34 cellular contexts compared by ENCODE assay signal in genomic region chr15:66950114-66950513, GRCh38.
"Had no signal": no experiment of that assay in that cellular context is flagged by ENCODE, and none has a peak within 500 bp of the region (broad histone marks: within the 10 kb centered on the region; RNA-seq: fewer than 3 reads in every experiment).

No MANE protein-coding gene starts in this region.

- H3K27me3 ChIP-seq: adrenal gland, body of pancreas, brain microvascular endothelial cell, breast epithelium had no signal

- DNase-seq: activated B cell treated with CpG ODN at 0.5 μM for 24 hours; activated CD4-positive, alpha-beta memory T cell treated with anti-CD3 and anti-CD28 coated beads, Interleukin-2, amount 10 ng/mL, durations not matched to agents 7 days and 5 days; activated CD4-positive, alpha-beta T cell treated with anti-CD3 and anti-CD28 coated beads for 1 hour; activated CD4-positive, alpha-beta T cell treated with anti-CD3 and anti-CD28 coated beads for 36 hours; activated CD4-positive, alpha-beta T cell treated with anti-CD3 and anti-CD28 coated beads for 48 hours; activated CD4-positive, alpha-beta T cell treated with anti-CD3 and anti-CD28 coated beads, Interleukin-2, amount 10 ng/mL, durations not matched to agents 7 days and 5 days; activated CD4-positive, alpha-beta T cell treated with anti-CD3 and anti-CD28 coated beads, Interleukin-2, amount 50 U/mL, for 48 hours; activated CD8-positive, alpha-beta memory T cell treated with anti-CD3 and anti-CD28 coated beads for 24 hours; activated CD8-positive, alpha-beta memory T cell treated with anti-CD3 and anti-CD28 coated beads, Interleukin-2, amount 10 ng/mL, durations not matched to agents 7 days and 5 days; activated CD8-positive, alpha-beta memory T cell treated with anti-CD3 and anti-CD28 coated beads, Interleukin-2, amount 50 U/mL, for 48 hours; activated CD8-positive, alpha-beta T cell treated with anti-CD3 and anti-CD28 coated beads, Interleukin-2, amount 10 ng/mL, durations not matched to agents 7 days and 5 days; activated effector memory CD4-positive, alpha-beta T cell treated with Interleukin-2 at 50 U/mL for 16 hours; activated gamma-delta T cell treated with Interleukin-2 at 50 U/mL for 16 hours; activated naive CD4-positive, alpha-beta T cell; activated naive CD4-positive, alpha-beta T cell treated with anti-CD3 and anti-CD28 coated beads for 36 hours; activated naive CD4-positive, alpha-beta T cell treated with anti-CD3 and anti-CD28 coated beads, Interleukin-2, amount 50 U/mL, for 16 hours; activated naive CD8-positive, alpha-beta T cell treated with anti-CD3 and anti-CD28 coated beads for 36 hours; activated T-cell treated with anti-CD3 and anti-CD28 coated beads, Interleukin-2, amount 50 U/mL, for 24 hours; activated T-cell treated with anti-CD3 and anti-CD28 coated beads, Interleukin-2, amount 50 U/mL, for 48 hours; amniotic stem cell; aorta; body of pancreas; brain microvascular endothelial cell; central memory CD4-positive, alpha-beta T cell; T-helper 1 cell; T-helper 2 cell; T-helper 9 cell had no signal

- H3K4me3 ChIP-seq: adrenal gland, body of pancreas, breast epithelium had no signal

- H3K4me3 Mint-ChIP-seq: activated B cell treated with CpG ODN at 0.5 μM for 24 hours; activated CD4-positive, alpha-beta memory T cell treated with anti-CD3 and anti-CD28 coated beads, Interleukin-2, amount 10 ng/mL, durations not matched to agents 7 days and 5 days; activated CD4-positive, alpha-beta T cell treated with anti-CD3 and anti-CD28 coated beads for 36 hours; activated CD4-positive, alpha-beta T cell treated with anti-CD3 and anti-CD28 coated beads, Interleukin-2, amount 10 ng/mL, durations not matched to agents 7 days and 5 days; activated CD8-positive, alpha-beta memory T cell treated with anti-CD3 and anti-CD28 coated beads, Interleukin-2, amount 10 ng/mL, durations not matched to agents 7 days and 5 days; activated CD8-positive, alpha-beta T cell treated with anti-CD3 and anti-CD28 coated beads, Interleukin-2, amount 10 ng/mL, durations not matched to agents 7 days and 5 days; activated naive CD4-positive, alpha-beta T cell treated with anti-CD3 and anti-CD28 coated beads for 36 hours; activated naive CD8-positive, alpha-beta T cell treated with anti-CD3 and anti-CD28 coated beads for 36 hours; activated T-cell treated with anti-CD3 and anti-CD28 coated beads, Interleukin-2, amount 50 U/mL, for 24 hours; T-helper 1 cell treated with Interleukin-12 subunit alpha and Interleukin-12 subunit beta and Interleukin-4 antibody, amounts not matched to agents 30 μg/mL and 1 μg/mL, for 36 hours; T-helper 2 cell treated with Interferon-gamma antibody and Interleukin-4, amounts not matched to agents 5 μg/mL and 100 μg/mL, for 36 hours had no signal

- H3K36me3 Mint-ChIP-seq: activated CD8-positive, alpha-beta memory T cell treated with anti-CD3 and anti-CD28 coated beads, Interleukin-2, amount 10 ng/mL, durations not matched to agents 7 days and 5 days; activated naive CD4-positive, alpha-beta T cell treated with anti-CD3 and anti-CD28 coated beads, Interleukin-2, amount 50 U/mL, for 72 hours; activated naive CD8-positive, alpha-beta T cell treated with anti-CD3 and anti-CD28 coated beads for 36 hours had no signal

- H3K4me1 ChIP-seq: adrenal gland, body of pancreas, breast epithelium had no signal

- H3K9me3 Mint-ChIP-seq: activated B cell treated with CpG ODN at 0.5 μM for 24 hours; activated CD4-positive, alpha-beta memory T cell treated with anti-CD3 and anti-CD28 coated beads, Interleukin-2, amount 10 ng/mL, durations not matched to agents 7 days and 5 days; activated CD4-positive, alpha-beta T cell treated with anti-CD3 and anti-CD28 coated beads, Interleukin-2, amount 10 ng/mL, durations not matched to agents 7 days and 5 days; activated naive CD4-positive, alpha-beta T cell treated with anti-CD3 and anti-CD28 coated beads for 36 hours; activated naive CD4-positive, alpha-beta T cell treated with anti-CD3 and anti-CD28 coated beads, Interleukin-2, amount 50 U/mL, for 72 hours; activated naive CD8-positive, alpha-beta T cell treated with anti-CD3 and anti-CD28 coated beads for 36 hours; activated T-cell treated with anti-CD3 and anti-CD28 coated beads, Interleukin-2, amount 50 U/mL, for 24 hours; activated T-helper 2 cell treated with anti-CD3 and anti-CD28 coated beads, Interferon-gamma antibody, Interleukin-2, Interleukin-4, amounts not matched to agents 10 μg/mL and 5 μg/mL and 100 μg/mL, durations not matched to agents 14 hours and 24 hours and 36 hours; T-helper 1 cell treated with Interleukin-12 subunit alpha and Interleukin-12 subunit beta and Interleukin-4 antibody, amounts not matched to agents 30 μg/mL and 1 μg/mL, for 36 hours; T-helper 2 cell treated with Interferon-gamma antibody and Interleukin-4, amounts not matched to agents 5 μg/mL and 100 μg/mL, for 36 hours had no signal

- H3K27ac ChIP-seq: adrenal gland, body of pancreas, brain microvascular endothelial cell, breast epithelium, VCaP had no signal

- H3K27me3 Mint-ChIP-seq: activated CD4-positive, alpha-beta T cell treated with anti-CD3 and anti-CD28 coated beads for 36 hours had no signal

- ATAC-seq: activated CD4-positive, alpha-beta T cell treated with anti-CD3 and anti-CD28 coated beads for 36 hours; activated CD8-positive, alpha-beta memory T cell treated with anti-CD3 and anti-CD28 coated beads, Interleukin-2, amount 10 ng/mL, durations not matched to agents 7 days and 5 days; activated CD8-positive, alpha-beta T cell treated with anti-CD3 and anti-CD28 coated beads, Interleukin-2, amount 10 ng/mL, durations not matched to agents 7 days and 5 days; activated naive CD4-positive, alpha-beta T cell treated with anti-CD3 and anti-CD28 coated beads, Interleukin-2, amount 50 U/mL, for 72 hours; body of pancreas had no signal

- H3K9me3 ChIP-seq: adrenal gland, body of pancreas, breast epithelium had no signal

- H3K27ac Mint-ChIP-seq: activated B cell treated with CpG ODN at 0.5 μM for 24 hours; activated CD4-positive, alpha-beta memory T cell treated with anti-CD3 and anti-CD28 coated beads, Interleukin-2, amount 10 ng/mL, durations not matched to agents 7 days and 5 days; activated CD4-positive, alpha-beta T cell treated with anti-CD3 and anti-CD28 coated beads for 36 hours; activated CD4-positive, alpha-beta T cell treated with anti-CD3 and anti-CD28 coated beads, Interleukin-2, amount 10 ng/mL, durations not matched to agents 7 days and 5 days; activated CD8-positive, alpha-beta memory T cell treated with anti-CD3 and anti-CD28 coated beads, Interleukin-2, amount 10 ng/mL, durations not matched to agents 7 days and 5 days; activated CD8-positive, alpha-beta T cell treated with anti-CD3 and anti-CD28 coated beads, Interleukin-2, amount 10 ng/mL, durations not matched to agents 7 days and 5 days; activated naive CD4-positive, alpha-beta T cell treated with anti-CD3 and anti-CD28 coated beads for 36 hours; activated naive CD4-positive, alpha-beta T cell treated with anti-CD3 and anti-CD28 coated beads, Interleukin-2, amount 50 U/mL, for 72 hours; activated naive CD8-positive, alpha-beta T cell treated with anti-CD3 and anti-CD28 coated beads for 36 hours; activated T-cell treated with anti-CD3 and anti-CD28 coated beads, Interleukin-2, amount 50 U/mL, for 24 hours; activated T-helper 2 cell treated with anti-CD3 and anti-CD28 coated beads, Interferon-gamma antibody, Interleukin-2, Interleukin-4, amounts not matched to agents 10 μg/mL and 5 μg/mL and 100 μg/mL, durations not matched to agents 14 hours and 24 hours and 36 hours; T-helper 1 cell treated with Interleukin-12 subunit alpha and Interleukin-12 subunit beta and Interleukin-4 antibody, amounts not matched to agents 30 μg/mL and 1 μg/mL, for 36 hours; T-helper 2 cell treated with Interferon-gamma antibody and Interleukin-4, amounts not matched to agents 5 μg/mL and 100 μg/mL, for 36 hours had no signal

- H3K36me3 ChIP-seq: adrenal gland, brain microvascular endothelial cell, breast epithelium had no signal
